In genomic region chr1:26730695-26731094, GRCh38 we compare ENCODE assay signal across 1 cellular context.
TF ChIP-seq lines count a peak whose summit lies in the region.

No MANE protein-coding gene starts in this region.

TF ChIP-seq in IMR-90, 13 proteins besides CTCF, POLR2A, EP300 and RAD21:
- TF ChIP-seq USF2 (IDR thresholded peaks at IDR 0.05; ENCODE audit: low read depth, low read length) (no peak), RCOR1 (IDR thresholded peaks at IDR 0.05; ENCODE audit: insufficient replicate concordance, low read length) (no peak), NFE2L2 (IDR thresholded peaks at IDR 0.05; ENCODE audit: low read depth, low read length) (no peak), BHLHE40 (IDR thresholded peaks at IDR 0.05; ENCODE audit: low read depth, low read length) (no peak), FOS (IDR thresholded peaks at IDR 0.05; ENCODE audit: low read depth, low read length) (no peak; the same call in 1 of the 2 replicates), RFX5 (IDR thresholded peaks at IDR 0.05; ENCODE audit: low read depth, low read length) (no peak), SMC3 (IDR thresholded peaks at IDR 0.05; ENCODE audit: low read depth, low read length) (no peak), MXI1 (IDR thresholded peaks at IDR 0.05; ENCODE audit: borderline replicate concordance, low read depth, low read length) (no peak; the same call in 1 of the 2 replicates), MAFK (IDR thresholded peaks at IDR 0.05; ENCODE audit: low read depth, low read length) (no peak), CHD1 (IDR thresholded peaks at IDR 0.05; ENCODE audit: low read depth, low read length) (no peak), MAZ (IDR thresholded peaks at IDR 0.05; ENCODE audit: borderline replicate concordance, low read depth, low read length) (no peak), CEBPB (IDR thresholded peaks at IDR 0.05; ENCODE audit: low read depth, low read length) (no peak)
- TF ChIP-seq, protein P1, sequence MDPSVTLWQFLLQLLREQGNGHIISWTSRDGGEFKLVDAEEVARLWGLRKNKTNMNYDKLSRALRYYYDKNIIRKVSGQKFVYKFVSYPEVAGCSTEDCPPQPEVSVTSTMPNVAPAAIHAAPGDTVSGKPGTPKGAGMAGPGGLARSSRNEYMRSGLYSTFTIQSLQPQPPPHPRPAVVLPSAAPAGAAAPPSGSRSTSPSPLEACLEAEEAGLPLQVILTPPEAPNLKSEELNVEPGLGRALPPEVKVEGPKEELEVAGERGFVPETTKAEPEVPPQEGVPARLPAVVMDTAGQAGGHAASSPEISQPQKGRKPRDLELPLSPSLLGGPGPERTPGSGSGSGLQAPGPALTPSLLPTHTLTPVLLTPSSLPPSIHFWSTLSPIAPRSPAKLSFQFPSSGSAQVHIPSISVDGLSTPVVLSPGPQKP (IDR thresholded peaks at IDR 0.05; ENCODE audit: borderline replicate concordance, low read depth, low read length): no peak
